In genomic region chr19:50555033-50555432, GRCh38 we compare ENCODE assay signal across 36 cellular contexts. TPM values are rescaled to one million over a fixed set of nuclear protein-coding genes. Genes with fewer than 3 reads are reported as not detected.
DNase-seq lines count a peak whose midpoint lies in the region; ATAC-seq and TF ChIP-seq lines count a peak whose summit lies in the region.
"Had no signal": no experiment of that assay in that cellular context is flagged by ENCODE, and none has a peak within 500 bp of the region (broad histone marks: within the 10 kb centered on the region; RNA-seq: fewer than 3 reads in every experiment).

No MANE protein-coding gene starts in this region.

- H3K9me3 Mint-ChIP-seq in MCF 10A (ENCODE audit: unreplicated experiment) (no peaks in the 10 kb centered on the region), type B pancreatic cell (no peaks in the 10 kb centered on the region)
- H3K9me3 Mint-ChIP-seq in activated T-helper 17 cell treated with anti-CD3 and anti-CD28 coated beads, Interleukin-2, amount 50 U/mL, for 72 hours, result no peaks in the 10 kb centered on the region
- peaks cover 0 to 1% (median 0%) of the 10 kb centered on the region in 11 donors for H3K9me3 Mint-ChIP-seq in naive thymus-derived CD4-positive, alpha-beta T cell

- H3K4me1 ChIP-seq in breast epithelium (peaks cover 0 to 3% of the 10 kb centered on the region in 2 donors), right atrium auricular region (peaks cover 0 to 15% of the 10 kb centered on the region in 2 donors)
- H3K4me1 ChIP-seq in naive thymus-derived CD4-positive, alpha-beta T cell (ENCODE audit: control insufficient read depth in 2 of 2, insufficient read depth in 2 of 2, low read length in 2 of 2), result no peaks in the 10 kb centered on the region

- H3K27me3 Mint-ChIP-seq in MCF 10A (ENCODE audit: insufficient read depth, unreplicated experiment) (peaks cover 69% of the 10 kb centered on the region), type B pancreatic cell (peaks cover 61% of the 10 kb centered on the region)
- H3K27me3 Mint-ChIP-seq in activated T-helper 17 cell treated with anti-CD3 and anti-CD28 coated beads, Interleukin-2, amount 50 U/mL, for 72 hours, result peaks cover 56% of the 10 kb centered on the region
- H3K27me3 Mint-ChIP-seq in naive thymus-derived CD4-positive, alpha-beta T cell, result peaks cover 55 to 71% (median 60%) of the 10 kb centered on the region in 5 donors

- H3K4me1 Mint-ChIP-seq in MCF 10A (ENCODE audit: insufficient read depth, unreplicated experiment) (peaks cover 6% of the 10 kb centered on the region), type B pancreatic cell (ENCODE audit: unreplicated experiment) (peaks cover 12% of the 10 kb centered on the region)
- peaks cover 4% of the 10 kb centered on the region for H3K4me1 Mint-ChIP-seq in activated T-helper 17 cell treated with anti-CD3 and anti-CD28 coated beads, Interleukin-2, amount 50 U/mL, for 72 hours
- H3K4me1 Mint-ChIP-seq in naive thymus-derived CD4-positive, alpha-beta T cell, result peaks cover 9 to 22% (median 12%) of the 10 kb centered on the region in 7 donors

- no peak for TF ChIP-seq POLR2A in breast epithelium (IDR thresholded peaks at IDR 0.05)

- no peak for ATAC-seq in activated T-helper 17 cell treated with anti-CD3 and anti-CD28 coated beads, Interleukin-2, amount 50 U/mL, for 72 hours (replicated peaks)
- no peak for ATAC-seq in naive thymus-derived CD4-positive, alpha-beta T cell
- no peak for ATAC-seq in Right ventricle myocardium inferior
- ATAC-seq: left colon, upper lobe of right lung had no signal

- H3K36me3 ChIP-seq in breast epithelium, result no peaks in the 10 kb centered on the region
- no peaks in the 10 kb centered on the region for H3K36me3 ChIP-seq in naive thymus-derived CD4-positive, alpha-beta T cell (ENCODE audit: control insufficient read depth in 2 of 3, insufficient read depth in 3 of 3, low read length in 3 of 3)
- H3K36me3 ChIP-seq in right atrium auricular region, result no peaks in the 10 kb centered on the region
- H3K36me3 ChIP-seq: BLaER1 treated with 17β-estradiol and CSF1 and Interleukin-3, amounts not matched to agents 10 nM and 100 nM; cardiac muscle cell; esophagus muscularis mucosa; heart right ventricle; MG63; Peyer's patch; upper lobe of right lung had no signal

- CTCF ChIA-PET in MCF 10A (lab: Yijun Ruan, JAX), result interaction anchor here (0.6 to 3.4 kb wide), 7 partner anchors 11 to 198 kb away, joined by 3 to 19 read pairs (median 4); no protein-coding TSS in a partner anchor
- CTCF ChIA-PET in naive thymus-derived CD4-positive, alpha-beta T cell (lab: Charles Lee), result interaction anchor here (0.8 to 1.3 kb wide), 2 partner anchors 17 to 198 kb away, joined by 3 to 5 read pairs; no protein-coding TSS in a partner anchor

- DNase-seq in MCF 10A (ENCODE audit: unreplicated experiment) (no peak), breast epithelium (ENCODE audit: low spot score in 2 of 2) (no peak), type B pancreatic cell (ENCODE audit: extremely low spot score, unreplicated experiment) (no peak), right atrium auricular region (ENCODE audit: low spot score) (no peak), Right ventricle myocardium inferior (ENCODE audit: missing footprints) (no peak), AG20443 (ENCODE audit: low spot score) (no peak)
- no peak for DNase-seq in naive thymus-derived CD4-positive, alpha-beta T cell
- DNase-seq: activated CD4-positive, CD25-positive, alpha-beta regulatory T cell treated with anti-CD3 and anti-CD28 coated beads, Interleukin-2, amount 50 U/mL, for 72 hours; activated T-cell treated with anti-CD3 and anti-CD28 coated beads for 4 hours; aorta; cortex of kidney; DMS79 treated with DMSO at 0.1 percent for 48 hours; foreskin melanocyte; heart right ventricle; left colon; mammary epithelial cell; MG63; NCI-H1417; NCI-H2081 treated with DMSO at 0.1 percent for 48 hours; NCI-H345; NCI-H748 treated with DMSO at 0.1 percent for 48 hours; Peyer's patch; retina; SIG-M5; stimulated activated CD4-positive, alpha-beta T cell treated with anti-CD3 and anti-CD28 coated beads, Interleukin-1b, Interleukin-23, amount 100 ng/mL, for 48 hours; stimulated activated CD8-positive, alpha-beta memory T cell treated with anti-CD3 and anti-CD28 coated beads, Interleukin-4, amount 100 ng/mL, for 48 hours; SW 1271; upper lobe of right lung had no signal

- H3K4me3 ChIP-seq in breast epithelium, result no peak overlapping the region
- no peak overlapping the region for H3K4me3 ChIP-seq in naive thymus-derived CD4-positive, alpha-beta T cell (ENCODE audit: low read length)
- no peak overlapping the region for H3K4me3 ChIP-seq in right atrium auricular region
- H3K4me3 ChIP-seq: MG63, Peyer's patch, upper lobe of right lung had no signal

- no peak overlapping the region for H3K27ac Mint-ChIP-seq in MCF 10A (ENCODE audit: low read depth, unreplicated experiment)
- H3K27ac Mint-ChIP-seq in activated T-helper 17 cell treated with anti-CD3 and anti-CD28 coated beads, Interleukin-2, amount 50 U/mL, for 72 hours, result no peak overlapping the region
- H3K27ac Mint-ChIP-seq in naive thymus-derived CD4-positive, alpha-beta T cell, result no peak overlapping the region
- H3K27ac Mint-ChIP-seq in type B pancreatic cell, result no peak overlapping the region

- POLR2A ChIA-PET in MCF 10A (lab: Yijun Ruan, JAX), result no interaction called here
- POLR2A ChIA-PET in naive thymus-derived CD4-positive, alpha-beta T cell (lab: Charles Lee), result no interaction called here

- no peaks in the 10 kb centered on the region for H3K9me3 ChIP-seq in breast epithelium
- no peaks in the 10 kb centered on the region for H3K9me3 ChIP-seq in naive thymus-derived CD4-positive, alpha-beta T cell (ENCODE audit: control insufficient read depth in 2 of 3, low read length in 3 of 3)
- no peaks in the 10 kb centered on the region for H3K9me3 ChIP-seq in right atrium auricular region
- H3K9me3 ChIP-seq: BLaER1 treated with 17β-estradiol and CSF1 and Interleukin-3, amounts not matched to agents 10 nM and 100 nM; esophagus muscularis mucosa; heart right ventricle; MG63; Peyer's patch; upper lobe of right lung had no signal

- BruUV-seq in MCF 10A (replicated peaks; lab: Mats Ljungman, UMichigan), result no TSS peak

- H3K27ac ChIP-seq in breast epithelium, result no peak overlapping the region
- H3K27ac ChIP-seq in naive thymus-derived CD4-positive, alpha-beta T cell (ENCODE audit: low read depth, low read length), result no peak overlapping the region
- no peak overlapping the region for H3K27ac ChIP-seq in right atrium auricular region
- H3K27ac ChIP-seq: esophagus muscularis mucosa, heart right ventricle, Peyer's patch, upper lobe of right lung had no signal

- H3K4me3 Mint-ChIP-seq in MCF 10A (ENCODE audit: unreplicated experiment) (peak overlapping the region; percentile 75), type B pancreatic cell (peak overlapping the region; percentile 63)
- H3K4me3 Mint-ChIP-seq in activated T-helper 17 cell treated with anti-CD3 and anti-CD28 coated beads, Interleukin-2, amount 50 U/mL, for 72 hours, result peak overlapping the region; percentile 69
- peak overlapping the region in 6 of 10 donors; percentile 21 to 96 (median 70) for H3K4me3 Mint-ChIP-seq in naive thymus-derived CD4-positive, alpha-beta T cell

- TF ChIP-seq CTCF in MCF 10A (IDR thresholded peaks at IDR 0.05; ENCODE audit: unreplicated experiment), result no peak
- TF ChIP-seq CTCF in breast epithelium (IDR thresholded peaks at IDR 0.05), result no peak
- no peak for TF ChIP-seq CTCF in type B pancreatic cell (conservative IDR thresholded peaks at IDR 0.05)
- TF ChIP-seq CTCF in right atrium auricular region (IDR thresholded peaks at IDR 0.05), result no peak

- H3K36me3 Mint-ChIP-seq in MCF 10A (ENCODE audit: insufficient read depth, unreplicated experiment) (no peaks in the 10 kb centered on the region), type B pancreatic cell (no peaks in the 10 kb centered on the region)
- no peaks in the 10 kb centered on the region for H3K36me3 Mint-ChIP-seq in activated T-helper 17 cell treated with anti-CD3 and anti-CD28 coated beads, Interleukin-2, amount 50 U/mL, for 72 hours (ENCODE audit: low read depth)
- peaks cover 0 to 4% (median 0%) of the 10 kb centered on the region in 5 donors for H3K36me3 Mint-ChIP-seq in naive thymus-derived CD4-positive, alpha-beta T cell

- peaks cover 0 to 71% of the 10 kb centered on the region in 2 donors for H3K27me3 ChIP-seq in breast epithelium
- H3K27me3 ChIP-seq in naive thymus-derived CD4-positive, alpha-beta T cell (ENCODE audit: control insufficient read depth in 2 of 2, insufficient read depth in 2 of 2, low read length in 2 of 2), result peaks cover 0 to 4% of the 10 kb centered on the region in 2 donors
- peaks cover 0 to 4% of the 10 kb centered on the region in 2 donors for H3K27me3 ChIP-seq in right atrium auricular region
- H3K27me3 ChIP-seq: cardiac muscle cell had no signal

- intact Hi-C loops in MCF 10A (cut with micrococcal nuclease), result loop anchor here (5.0 kb wide), 1 partner anchor 188 kb away; the partner anchor contains the start of gene NAPSA
- intact Hi-C loops in breast epithelium (cut with DNase I; ENCODE audit: low total_unique reads), result no loop called here
- intact Hi-C loops in naive thymus-derived CD4-positive, alpha-beta T cell (cut with micrococcal nuclease), result no loop called here
- intact Hi-C loops in Right ventricle myocardium inferior (cut with DNase I), result loop anchor here (10.0 kb wide), 1 partner anchor 80 kb away; the partner anchor contains the start of genes EMC10 and GARIN5A

RNA-seq across cellular contexts. Expression of gene LRRC4B, which starts 13.2 kb away (rescaled TPM):
- total RNA-seq in MCF 10A (2022) (not detected in 2 replicates), breast epithelium (1 to 10 TPM in 2 of 3 donors, under 1 TPM in 1; 0.16 to 1.3 (median 1.2) TPM), type B pancreatic cell (ENCODE audit: low replicate concordance) (0.38 and 21.7 TPM in 2 replicates), right atrium auricular region (1 to 10 TPM; 1.6 to 2.0 TPM), Right ventricle myocardium inferior (0.92 TPM)
- total RNA-seq in activated T-helper 17 cell treated with anti-CD3 and anti-CD28 coated beads, Interleukin-2, amount 50 U/mL, for 72 hours, result not detected
- not detected for total RNA-seq in naive thymus-derived CD4-positive, alpha-beta T cell
- polyA plus RNA-seq in naive thymus-derived CD4-positive, alpha-beta T cell, result not detected
- total RNA-seq: HT-29, mammary epithelial cell had no signal
- polyA plus RNA-seq: mammary epithelial cell had no signal

RNA-seq across cellular contexts. Expression of gene ASPDH, which starts 41.3 kb away (rescaled TPM):
- not detected in 2 replicates for total RNA-seq in MCF 10A (2022)
- not detected for total RNA-seq in breast epithelium
- not detected for total RNA-seq in activated T-helper 17 cell treated with anti-CD3 and anti-CD28 coated beads, Interleukin-2, amount 50 U/mL, for 72 hours
- total RNA-seq in naive thymus-derived CD4-positive, alpha-beta T cell, result not detected
- not detected for polyA plus RNA-seq in naive thymus-derived CD4-positive, alpha-beta T cell
- not detected in 2 replicates for total RNA-seq in type B pancreatic cell (ENCODE audit: low replicate concordance)
- not detected for total RNA-seq in right atrium auricular region
- total RNA-seq in Right ventricle myocardium inferior, result not detected
- total RNA-seq: aorta, cardiac muscle cell, H7, heart right ventricle, HT-29, left colon, mammary epithelial cell, osteocyte, smooth muscle cell, upper lobe of right lung had no signal
- polyA plus RNA-seq: cardiac muscle cell, heart right ventricle, mammary epithelial cell, smooth muscle cell had no signal

RNA-seq across cellular contexts. Expression of gene JOSD2, which starts 44.0 kb away (rescaled TPM):
- total RNA-seq in MCF 10A (2022) (65.8 and 76.9 TPM in 2 replicates), breast epithelium (10 to 100 TPM; 14.7 to 26.7 (median 20.3) TPM), type B pancreatic cell (ENCODE audit: low replicate concordance) (16.2 and 23.2 TPM in 2 replicates), right atrium auricular region (10 to 100 TPM; 26.6 to 38.2 TPM), Right ventricle myocardium inferior (43.7 TPM)
- total RNA-seq in activated T-helper 17 cell treated with anti-CD3 and anti-CD28 coated beads, Interleukin-2, amount 50 U/mL, for 72 hours, result 10 to 100 TPM; 37.5 to 45.8 TPM
- total RNA-seq in naive thymus-derived CD4-positive, alpha-beta T cell, result 10 to 100 TPM; 13.0 to 45.9 (median 22.7) TPM
- 10 to 100 TPM; 17.8 to 18.8 TPM for polyA plus RNA-seq in naive thymus-derived CD4-positive, alpha-beta T cell

Comparison
In these comparisons a context has a peak if more than half of its experiments do, and no peak if none do; other contexts are left out.
1. intact Hi-C loops: an anchor here in MCF 10A (5.0 kb wide) and Right ventricle myocardium inferior (10.0 kb wide); none called in breast epithelium and naive thymus-derived CD4-positive, alpha-beta T cell.